ENCODE assay signal across 8 cellular contexts in genomic region chr11:58675344-58676155, GRCh38. TPM values are rescaled to one million over a fixed set of nuclear protein-coding genes. Genes with fewer than 3 reads are reported as not detected.
DNase-seq lines count a peak whose midpoint lies in the region; ATAC-seq and TF ChIP-seq lines count a peak whose summit lies in the region.

No MANE protein-coding gene starts in this region.

- H3K9me3 ChIP-seq in liver (ENCODE audit: control insufficient read depth in 4 of 4, low read length in 3 of 4), result no peaks in the 10 kb centered on the region

- H3K9ac ChIP-seq in liver (ENCODE audit: low read depth in 1 of 2, low read length in 2 of 2), result no peak overlapping the region

- no peaks in the 10 kb centered on the region for H3K36me3 ChIP-seq in liver (ENCODE audit: control insufficient read depth in 4 of 4, insufficient read depth in 3 of 4, low read depth in 1 of 4, low read length in 3 of 4)

- WGBS in liver, result 40% methylated on average over 13 of the region's 13 CpGs

- peaks cover 3 to 19% (median 13%) of the 10 kb centered on the region in 4 donors for H3K4me1 ChIP-seq in liver (ENCODE audit: control insufficient read depth in 4 of 4, insufficient read depth in 4 of 4, low read length in 3 of 4)

- TF ChIP-seq CTCF in 22Rv1 (IDR thresholded peaks at IDR 0.05), result peak; percentile 99
- peak; percentile 98 for TF ChIP-seq CTCF in GM12872 (IDR thresholded peaks at IDR 0.05; ENCODE audit: insufficient read depth, low read depth, low read length)
- peak; percentile 90 for TF ChIP-seq CTCF in liver (IDR thresholded peaks at IDR 0.05; ENCODE audit: low read depth, low read length, missing input control)

- peak; percentile 39 to 72 for DNase-seq in NCI-H1930 (lab: John Stamatoyannopoulos, UW)
- DNase-seq in activated CD4-positive, CD25-positive, alpha-beta regulatory T cell treated with anti-CD3 and anti-CD28 coated beads, Interleukin-2, amount 50 U/mL, for 72 hours, result peak; percentile 75
- DNase-seq in cerebellum (ENCODE audit: low spot score), result peak; percentile 47
- peak; percentile 15 to 78 (median 49) for DNase-seq in stimulated activated CD4-positive, alpha-beta T cell treated with anti-CD3 and anti-CD28 coated beads, TNF-alpha, amount 100 ng/mL, for 1 hour (ENCODE audit: low read depth in 3 of 3, low spot score in 1 of 3)

- peak; percentile 82 to 90 for TF ChIP-seq RAD21 in liver (IDR thresholded peaks at IDR 0.05)

- no peaks in the 10 kb centered on the region for H3K27me3 ChIP-seq in liver (ENCODE audit: control insufficient read depth in 4 of 4, insufficient read depth in 4 of 4, low read length in 3 of 4)

- peak; percentile 94 for ATAC-seq in HG02678 (IDR thresholded peaks at IDR 0.05; ENCODE audit: unreplicated experiment)

- no peak overlapping the region for H3K27ac ChIP-seq in 22Rv1
- no peak overlapping the region for H3K27ac ChIP-seq in liver (ENCODE audit: low read depth in 1 of 2, low read length in 2 of 2)

- no peak overlapping the region for H3K4me3 ChIP-seq in liver (ENCODE audit: low read depth in 1 of 3, low read length in 3 of 3)

TF ChIP-seq in liver, 16 proteins besides CTCF, POLR2A, EP300 and RAD21:
- TF ChIP-seq HNF4A (conservative IDR thresholded peaks at IDR 0.05), result peak in 1 of 2 donors; percentile 55
- TF ChIP-seq MAX (IDR thresholded peaks at IDR 0.05), result no peak
- TF ChIP-seq JUND (IDR thresholded peaks at IDR 0.05), result no peak
- no peak for TF ChIP-seq FOXA1 (IDR thresholded peaks at IDR 0.05)
- TF ChIP-seq, protein P1, sequence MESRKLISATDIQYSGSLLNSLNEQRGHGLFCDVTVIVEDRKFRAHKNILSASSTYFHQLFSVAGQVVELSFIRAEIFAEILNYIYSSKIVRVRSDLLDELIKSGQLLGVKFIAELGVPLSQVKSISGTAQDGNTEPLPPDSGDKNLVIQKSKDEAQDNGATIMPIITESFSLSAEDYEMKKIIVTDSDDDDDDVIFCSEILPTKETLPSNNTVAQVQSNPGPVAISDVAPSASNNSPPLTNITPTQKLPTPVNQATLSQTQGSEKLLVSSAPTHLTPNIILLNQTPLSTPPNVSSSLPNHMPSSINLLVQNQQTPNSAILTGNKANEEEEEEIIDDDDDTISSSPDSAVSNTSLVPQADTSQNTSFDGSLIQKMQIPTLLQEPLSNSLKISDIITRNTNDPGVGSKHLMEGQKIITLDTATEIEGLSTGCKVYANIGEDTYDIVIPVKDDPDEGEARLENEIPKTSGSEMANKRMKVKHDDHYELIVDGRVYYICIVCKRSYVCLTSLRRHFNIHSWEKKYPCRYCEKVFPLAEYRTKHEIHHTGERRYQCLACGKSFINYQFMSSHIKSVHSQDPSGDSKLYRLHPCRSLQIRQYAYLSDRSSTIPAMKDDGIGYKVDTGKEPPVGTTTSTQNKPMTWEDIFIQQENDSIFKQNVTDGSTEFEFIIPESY (IDR thresholded peaks at IDR 0.05), result no peak

RNA-seq across cellular contexts. Expression of gene CNTF, which starts 53.1 kb away (rescaled TPM):
- 3.7 TPM for total RNA-seq in cerebellum
- total RNA-seq in liver, result 1 to 10 TPM; 1.1 to 3.8 TPM
- polyA plus RNA-seq in liver, result under 1 TPM; 0.18 to 0.25 TPM

RNA-seq across cellular contexts. Expression of gene GLYAT, which starts 56.2 kb away (rescaled TPM):
- not detected for total RNA-seq in cerebellum
- total RNA-seq in liver, result 100 to 1,000 TPM in 1 of 2 donors, 1 to 10 TPM in 1; 5.6 to 142 TPM
- 100 to 1,000 TPM in 1 of 2 donors, 10 to 100 TPM in 1; 78.2 to 181 TPM for polyA plus RNA-seq in liver
